Comparison of ENCODE assay signal across 8 cellular contexts in genomic region chr5:77844408-77845272, GRCh38.
DNase-seq lines count a peak whose midpoint lies in the region; ATAC-seq and FAIRE-seq lines count a peak whose summit lies in the region.

No MANE protein-coding gene starts in this region.

- POLR2A ChIA-PET in activated CD8-positive, alpha-beta T cell treated with anti-CD3 and anti-CD28 coated beads, Interleukin-2, amount 10 ng/mL, durations not matched to agents 7 days and 5 days (lab: Charles Lee): no interaction called here

- no peak for DNase-seq in activated CD8-positive, alpha-beta T cell treated with anti-CD3 and anti-CD28 coated beads, Interleukin-2, amount 10 ng/mL, durations not matched to agents 7 days and 5 days
- DNase-seq in left cardiac atrium (no peak), sciatic nerve (ENCODE audit: low spot score) (no peak), DMS 273 treated with DMSO at 0.1 percent for 48 hours (lab: John Stamatoyannopoulos, UW) (no peak), small intestine (no peak)
- DNase-seq in activated CD4-positive, alpha-beta T cell treated with anti-CD3 and anti-CD28 coated beads, Interleukin-2, amount 50 U/mL, for 1 hour: no peak
- DNase-seq in activated CD4-positive, CD25-positive, alpha-beta regulatory T cell treated with anti-CD3 and anti-CD28 coated beads, Interleukin-2, amount 50 U/mL, for 72 hours: no peak

- no peak overlapping the region for H3K27ac ChIP-seq in small intestine (ENCODE audit: low read depth in 1 of 2, low read length in 1 of 2)

- peaks cover 7% of the 10 kb centered on the region for H3K4me1 Mint-ChIP-seq in activated CD8-positive, alpha-beta T cell treated with anti-CD3 and anti-CD28 coated beads, Interleukin-2, amount 10 ng/mL, durations not matched to agents 7 days and 5 days (ENCODE audit: low read depth)

- no peak overlapping the region for H3K27ac Mint-ChIP-seq in activated CD8-positive, alpha-beta T cell treated with anti-CD3 and anti-CD28 coated beads, Interleukin-2, amount 10 ng/mL, durations not matched to agents 7 days and 5 days

- H3K4me3 Mint-ChIP-seq in activated CD8-positive, alpha-beta T cell treated with anti-CD3 and anti-CD28 coated beads, Interleukin-2, amount 10 ng/mL, durations not matched to agents 7 days and 5 days: peak overlapping the region; percentile 42

- ATAC-seq in activated CD8-positive, alpha-beta T cell treated with anti-CD3 and anti-CD28 coated beads, Interleukin-2, amount 10 ng/mL, durations not matched to agents 7 days and 5 days: no peak
- ATAC-seq in left cardiac atrium: peak; percentile 69 to 70
- ATAC-seq in sciatic nerve: peak; percentile 69

- H3K27me3 ChIP-seq in small intestine (ENCODE audit: control insufficient read depth in 2 of 2, insufficient read depth in 2 of 2, low read length in 2 of 2): peaks cover 0 to 8% of the 10 kb centered on the region in 2 donors

- H3K36me3 ChIP-seq in small intestine (ENCODE audit: control insufficient read depth in 2 of 2, insufficient read depth in 2 of 2, low read length in 2 of 2): no peaks in the 10 kb centered on the region

- CTCF ChIA-PET in activated CD8-positive, alpha-beta T cell treated with anti-CD3 and anti-CD28 coated beads, Interleukin-2, amount 10 ng/mL, durations not matched to agents 7 days and 5 days (lab: Charles Lee): no interaction called here

- 3 to 7% (median 6%) methylated on average over 53 to 58 of the region's 58 CpGs for WGBS in small intestine, 3 donors

- H3K27me3 Mint-ChIP-seq in activated CD8-positive, alpha-beta T cell treated with anti-CD3 and anti-CD28 coated beads, Interleukin-2, amount 10 ng/mL, durations not matched to agents 7 days and 5 days (ENCODE audit: low read depth): peaks cover 53% of the 10 kb centered on the region

- no peak for FAIRE-seq in small intestine (lab: Jason Lieb, UNC)

- peaks cover 0 to 5% of the 10 kb centered on the region in 2 donors for H3K4me1 ChIP-seq in small intestine (ENCODE audit: control insufficient read depth in 2 of 2, insufficient read depth in 1 of 2, low read depth in 1 of 2, low read length in 1 of 2)

- no peaks in the 10 kb centered on the region for H3K9me3 Mint-ChIP-seq in activated CD8-positive, alpha-beta T cell treated with anti-CD3 and anti-CD28 coated beads, Interleukin-2, amount 10 ng/mL, durations not matched to agents 7 days and 5 days (ENCODE audit: insufficient read depth)

- peak overlapping the region; percentile 29; the same call in 1 of the 2 replicates for H3K4me3 ChIP-seq in GM08714 (ENCODE audit: low read length)
- H3K4me3 ChIP-seq in small intestine (ENCODE audit: low read depth in 1 of 2, low read length in 2 of 2): no peak overlapping the region

- no peaks in the 10 kb centered on the region for H3K36me3 Mint-ChIP-seq in activated CD8-positive, alpha-beta T cell treated with anti-CD3 and anti-CD28 coated beads, Interleukin-2, amount 10 ng/mL, durations not matched to agents 7 days and 5 days (ENCODE audit: low read depth)

- intact Hi-C loops in left cardiac atrium (cut with DNase I) (no loop called here), sciatic nerve (cut with DNase I) (no loop called here)

- no peaks in the 10 kb centered on the region for H3K9me3 ChIP-seq in small intestine (ENCODE audit: control insufficient read depth, low read depth)
